In the genomic region with DNA sequence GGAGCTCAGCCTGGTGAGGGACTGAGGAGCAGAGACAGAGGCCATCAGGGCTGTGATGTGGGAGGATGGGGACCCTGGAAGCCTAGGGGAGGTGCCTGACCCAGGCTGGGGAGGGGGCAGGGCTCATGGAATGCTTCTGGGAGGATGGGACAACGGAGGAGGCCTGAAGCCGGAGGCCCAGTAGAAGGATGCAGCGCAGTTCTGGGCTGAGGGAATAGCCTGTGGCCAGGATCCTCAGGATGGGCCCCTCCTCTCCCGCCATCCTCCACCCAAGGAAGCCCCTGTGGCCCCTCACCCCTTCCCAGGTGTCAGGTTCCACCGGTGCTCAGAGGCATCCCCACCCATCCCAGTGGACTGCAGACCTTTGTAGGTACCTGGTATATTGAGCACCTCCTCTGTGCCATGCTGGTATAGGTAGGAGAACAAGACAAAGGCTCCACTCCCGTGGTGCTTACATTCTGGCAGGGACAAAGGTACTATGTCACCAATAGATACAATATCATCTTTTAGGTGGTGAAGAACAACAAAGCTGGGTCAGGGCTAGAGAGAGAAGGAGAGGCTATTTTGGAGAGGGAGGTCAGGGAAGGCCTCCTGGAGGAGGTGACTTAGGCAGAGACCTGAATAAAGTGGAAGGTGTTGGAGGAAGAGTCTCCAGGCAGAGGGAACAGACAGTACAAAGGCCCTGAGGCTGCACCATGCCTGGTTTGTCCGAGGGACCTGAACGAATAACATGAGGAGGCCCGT, we compare ENCODE assay signal across 1 cellular context.
TF ChIP-seq lines count a peak whose summit lies in the region.

No MANE protein-coding gene starts in this region.

TF ChIP-seq in H1, 55 proteins besides CTCF, POLR2A, EP300 and RAD21:
- no peak for TF ChIP-seq CREB1 (IDR thresholded peaks at IDR 0.05)
- no peak for TF ChIP-seq SP1 (IDR thresholded peaks at IDR 0.05; ENCODE audit: low read depth, low read length)
- no peak for TF ChIP-seq HDAC6 (IDR thresholded peaks at IDR 0.05; ENCODE audit: low read depth, low read length)
- TF ChIP-seq SP2 (IDR thresholded peaks at IDR 0.05; ENCODE audit: low read length) = no peak
